In genomic region chr17:48023408-48024148, GRCh38 we compare ENCODE assay signal across 1 cellular context.
TF ChIP-seq lines count a peak whose summit lies in the region.

No MANE protein-coding gene starts in this region.

TF ChIP-seq in HepG2, 621 proteins besides CTCF, POLR2A, EP300 and RAD21 (continued from another document):
- TF ChIP-seq HMGXB4 (CRISPR knock-in tag; IDR thresholded peaks at IDR 0.05; ENCODE audit: borderline replicate concordance in 1 of 2, low read depth in 1 of 2) (peak in 1 of 2 experiments; percentile 60; a peak in 1 of 4 replicates), ATF3 (CRISPR knock-in tag; IDR thresholded peaks at IDR 0.05) (no peak), PHF21A (CRISPR knock-in tag; IDR thresholded peaks at IDR 0.05) (0 out of 2 replicates have a peak, but pooled peaks have one; percentile 54), NFIB (CRISPR knock-in tag; IDR thresholded peaks at IDR 0.05; ENCODE audit: borderline replicate concordance) (no peak), ZNF362 (CRISPR knock-in tag; IDR thresholded peaks at IDR 0.05; ENCODE audit: borderline replicate concordance) (no peak), ZNF543 (CRISPR knock-in tag; IDR thresholded peaks at IDR 0.05) (peak; percentile 72; the same call in 1 of the 2 replicates), ETV5 (CRISPR knock-in tag; IDR thresholded peaks at IDR 0.05; ENCODE audit: borderline replicate concordance) (no peak), PATZ1 (CRISPR knock-in tag; IDR thresholded peaks at IDR 0.05) (peak; percentile 45), ZBTB7B (CRISPR knock-in tag; IDR thresholded peaks at IDR 0.05) (0 out of 2 replicates have a peak, but pooled peaks have one; percentile 43), RBM39 (IDR thresholded peaks at IDR 0.05; ENCODE audit: low read depth, low read length, poor library complexity, severe bottlenecking) (peak; percentile 52), HOXA7 (CRISPR knock-in tag; IDR thresholded peaks at IDR 0.05) (no peak), JUN (CRISPR knock-in tag; IDR thresholded peaks at IDR 0.05) (0 out of 2 replicates have a peak, but pooled peaks have one; percentile 14), HMGA1 (CRISPR knock-in tag; conservative IDR thresholded peaks at IDR 0.05) (no peak), MYPOP (CRISPR knock-in tag; IDR thresholded peaks at IDR 0.05) (peak; percentile 88; the same call in 1 of the 2 replicates), RBAK (CRISPR knock-in tag; IDR thresholded peaks at IDR 0.05) (no peak), SIN3A (IDR thresholded peaks at IDR 0.05; ENCODE audit: borderline replicate concordance, low read depth, low read length) (peak; percentile 49; the same call in 1 of the 2 replicates), UBTF (CRISPR knock-in tag; IDR thresholded peaks at IDR 0.05) (peak; percentile 83), WIZ (CRISPR knock-in tag; IDR thresholded peaks at IDR 0.05) (no peak), KDM5B (CRISPR knock-in tag; IDR thresholded peaks at IDR 0.05; ENCODE audit: borderline replicate concordance) (peak; percentile 39; the same call in 1 of the 2 replicates), TBX2 (CRISPR knock-in tag; IDR thresholded peaks at IDR 0.05; ENCODE audit: borderline replicate concordance) (peak; percentile 49; the same call in 1 of the 2 replicates), ZFY (CRISPR knock-in tag; IDR thresholded peaks at IDR 0.05) (peak; percentile 40; the same call in 1 of the 2 replicates), ZNF605 (CRISPR knock-in tag; IDR thresholded peaks at IDR 0.05) (0 out of 2 replicates have a peak, but pooled peaks have one; percentile 53), HIC2 (CRISPR knock-in tag; IDR thresholded peaks at IDR 0.05; ENCODE audit: low read depth) (peak; percentile 91), HOXA5 (CRISPR knock-in tag; IDR thresholded peaks at IDR 0.05) (peak; percentile 65; the same call in 1 of the 2 replicates), ATAD3A (CRISPR knock-in tag; IDR thresholded peaks at IDR 0.05) (0 out of 2 replicates have a peak, but pooled peaks have one; percentile 54), YY1 (IDR thresholded peaks at IDR 0.05; ENCODE audit: insufficient read depth, insufficient replicate concordance, low read depth, low read length) (peak; percentile 31), ZFP91 (CRISPR knock-in tag; IDR thresholded peaks at IDR 0.05; ENCODE audit: borderline replicate concordance) (peak; percentile 69; the same call in 1 of the 2 replicates), ZNF547 (CRISPR knock-in tag; IDR thresholded peaks at IDR 0.05) (0 out of 2 replicates have a peak, but pooled peaks have one; percentile 14), HNRNPL (IDR thresholded peaks at IDR 0.05; ENCODE audit: low read depth, low read length) (peak; percentile 96), POLR2AphosphoS5 (IDR thresholded peaks at IDR 0.05; ENCODE audit: low read depth, low read length) (no peak), HDAC1 (CRISPR knock-in tag; IDR thresholded peaks at IDR 0.05) (peak; percentile 44; the same call in 1 of the 2 replicates), BCL3 (CRISPR knock-in tag; IDR thresholded peaks at IDR 0.05) (peak; percentile 17; the same call in 1 of the 2 replicates), ZNF121 (CRISPR knock-in tag; IDR thresholded peaks at IDR 0.05) (0 out of 2 replicates have a peak, but pooled peaks have one; percentile 15), ZNF800 (CRISPR knock-in tag; IDR thresholded peaks at IDR 0.05) (peak; percentile 83; the same call in 1 of the 2 replicates), ZNF18 (CRISPR knock-in tag; IDR thresholded peaks at IDR 0.05; ENCODE audit: insufficient replicate concordance) (peak; percentile 49), ZNF709 (CRISPR knock-in tag; IDR thresholded peaks at IDR 0.05) (peak; percentile 22; the same call in 1 of the 2 replicates), BRF2 (CRISPR knock-in tag; IDR thresholded peaks at IDR 0.05) (no peak), GFI1 (CRISPR knock-in tag; IDR thresholded peaks at IDR 0.05; ENCODE audit: borderline replicate concordance) (peak; percentile 38; the same call in 1 of the 2 replicates)
